Comparison of ENCODE assay signal across 13 cellular contexts in genomic region chr7:94182066-94182465, GRCh38.
A peak's percentile ranks its signal among the peaks of the same experiment; 100 is the strongest.
DNase-seq lines count a peak whose midpoint lies in the region; ATAC-seq, FAIRE-seq and TF ChIP-seq lines count a peak whose summit lies in the region.
"Had no signal": no experiment of that assay in that cellular context is flagged by ENCODE, and none has a peak within 500 bp of the region (broad histone marks: within the 10 kb centered on the region; RNA-seq: fewer than 3 reads in every experiment).

No MANE protein-coding gene starts in this region.

- no peak overlapping the region for H3K9ac ChIP-seq in astrocyte (ENCODE audit: low read length)
- H3K9ac ChIP-seq in HepG2 (ENCODE audit: insufficient read depth, low read depth, low read length), result no peak overlapping the region

- FAIRE-seq in astrocyte (lab: Jason Lieb, UNC) (peak; percentile 95), urothelium cell line (lab: Jason Lieb, UNC) (peak; percentile 5), HepG2 (lab: Jason Lieb, UNC) (no peak)

- H3K27me3 Mint-ChIP-seq in astrocyte (ENCODE audit: low read depth, unreplicated experiment) (no peaks in the 10 kb centered on the region), type B pancreatic cell (no peaks in the 10 kb centered on the region)
- H3K27me3 Mint-ChIP-seq in stimulated activated memory B cell treated with anti-CD40 and anti-IgM and Interleukin-4, amounts not matched to agents 10 μg/mL and 1 μg/mL and 100 μg/mL, for 72 hours, result no peaks in the 10 kb centered on the region

- H3K36me3 Mint-ChIP-seq in astrocyte (ENCODE audit: low read depth, unreplicated experiment) (peaks cover 4% of the 10 kb centered on the region), type B pancreatic cell (no peaks in the 10 kb centered on the region)
- H3K36me3 Mint-ChIP-seq in stimulated activated memory B cell treated with anti-CD40 and anti-IgM and Interleukin-4, amounts not matched to agents 10 μg/mL and 1 μg/mL and 100 μg/mL, for 72 hours, result no peaks in the 10 kb centered on the region

- ATAC-seq in left ventricle myocardium superior (no peak), HepG2 (no peak)
- no peak for ATAC-seq in stimulated activated memory B cell treated with anti-CD40 and anti-IgM and Interleukin-4, amounts not matched to agents 10 μg/mL and 1 μg/mL and 100 μg/mL, for 72 hours
- ATAC-seq: left lung had no signal

- H3K9me3 Mint-ChIP-seq in astrocyte (ENCODE audit: unreplicated experiment), result peaks cover 8% of the 10 kb centered on the region
- no peaks in the 10 kb centered on the region for H3K9me3 Mint-ChIP-seq in stimulated activated memory B cell treated with anti-CD40 and anti-IgM and Interleukin-4, amounts not matched to agents 10 μg/mL and 1 μg/mL and 100 μg/mL, for 72 hours
- H3K9me3 Mint-ChIP-seq in type B pancreatic cell, result no peaks in the 10 kb centered on the region

- no peaks in the 10 kb centered on the region for H3K79me2 ChIP-seq in astrocyte (ENCODE audit: insufficient read depth, low read length)
- no peaks in the 10 kb centered on the region for H3K79me2 ChIP-seq in HepG2 (ENCODE audit: insufficient read depth, low read length)

- no peak overlapping the region for H3K4me2 ChIP-seq in astrocyte (ENCODE audit: low read length)
- H3K4me2 ChIP-seq in HepG2 (ENCODE audit: low read depth, low read length), result no peak overlapping the region

- WGBS in HepG2 (ENCODE audit: low lambda C conversion rate), result 0% methylated on average over 1 of the region's 1 CpG

- CTCF ChIA-PET in HepG2 (lab: Yijun Ruan, JAX; ENCODE audit: low intra/inter-chr PET ratio, low total read pairs), result no interaction called here

- H3K4me3 Mint-ChIP-seq in astrocyte (ENCODE audit: unreplicated experiment), result no peak overlapping the region
- no peak overlapping the region for H3K4me3 Mint-ChIP-seq in stimulated activated memory B cell treated with anti-CD40 and anti-IgM and Interleukin-4, amounts not matched to agents 10 μg/mL and 1 μg/mL and 100 μg/mL, for 72 hours
- no peak overlapping the region for H3K4me3 Mint-ChIP-seq in type B pancreatic cell

- POLR2A ChIA-PET in HepG2 (lab: Yijun Ruan, JAX), result no interaction called here

- H3K36me3 ChIP-seq in left ventricle myocardium inferior (no peaks in the 10 kb centered on the region), astrocyte (ENCODE audit: insufficient read depth, low read length) (no peaks in the 10 kb centered on the region), HepG2 (replicated peaks in 1 of 2; ENCODE audit: control insufficient read depth in 1 of 2, insufficient read depth in 2 of 2, low read length in 2 of 2) (no peaks in the 10 kb centered on the region)
- H3K36me3 ChIP-seq: esophagus squamous epithelium, left lung had no signal

- H3K4me1 Mint-ChIP-seq in astrocyte (ENCODE audit: low read depth, unreplicated experiment) (peaks cover 27% of the 10 kb centered on the region), type B pancreatic cell (ENCODE audit: unreplicated experiment) (peaks cover 6% of the 10 kb centered on the region)
- peaks cover 27% of the 10 kb centered on the region for H3K4me1 Mint-ChIP-seq in stimulated activated memory B cell treated with anti-CD40 and anti-IgM and Interleukin-4, amounts not matched to agents 10 μg/mL and 1 μg/mL and 100 μg/mL, for 72 hours

- intact Hi-C loops in left ventricle myocardium inferior (cut with micrococcal nuclease) (no loop called here), left ventricle myocardium superior (cut with micrococcal nuclease) (no loop called here), HepG2 (cut with micrococcal nuclease; ENCODE audit: unreplicated experiment) (no loop called here)

- H3K27ac Mint-ChIP-seq in astrocyte (ENCODE audit: unreplicated experiment) (peak overlapping the region; percentile 84), type B pancreatic cell (no peak overlapping the region)
- H3K27ac Mint-ChIP-seq in stimulated activated memory B cell treated with anti-CD40 and anti-IgM and Interleukin-4, amounts not matched to agents 10 μg/mL and 1 μg/mL and 100 μg/mL, for 72 hours, result no peak overlapping the region

- in situ Hi-C loops in HepG2 (cut with HindIII; ENCODE audit: extremely low pct_ligation_motif_present, low pct_unique_long_range_greater_than_20kb), result no loop called here

- no peak for TF ChIP-seq POLR2A in HepG2 (IDR thresholded peaks at IDR 0.05; ENCODE audit: insufficient read depth in 1 of 2, low read depth in 2 of 2, low read length in 2 of 2)

- DNase-seq in left ventricle myocardium inferior (no peak), left ventricle myocardium superior (no peak), astrocyte (ENCODE audit: low read depth) (peak; percentile 90), foreskin melanocyte (peak; percentile 68), urothelium cell line (ENCODE audit: low spot score) (peak; percentile 73), HepG2 (ENCODE audit: low spot score) (no peak), type B pancreatic cell (ENCODE audit: extremely low spot score, unreplicated experiment) (no peak)
- DNase-seq: esophagus squamous epithelium; left lung; NCI-H2171 treated with DMSO at 0.1 percent for 48 hours; stimulated activated CD4-positive, alpha-beta T cell treated with anti-CD3 and anti-CD28 coated beads, Interleukin-4, amount 100 ng/mL, for 4 hours had no signal

- no peak overlapping the region for H3K4me3 ChIP-seq in left ventricle myocardium inferior
- no peak overlapping the region for H3K4me3 ChIP-seq in astrocyte (ENCODE audit: insufficient read depth, low read depth, low read length)
- no peak overlapping the region for H3K4me3 ChIP-seq in HepG2 (replicated peaks in 1 of 3; ENCODE audit: insufficient read depth in 1 of 3, low read depth in 2 of 3, low read length in 3 of 3)
- H3K4me3 ChIP-seq: esophagus squamous epithelium, left lung had no signal

- H3K27me3 ChIP-seq in left ventricle myocardium inferior (ENCODE audit: low read depth) (no peaks in the 10 kb centered on the region), astrocyte (ENCODE audit: insufficient read depth, low read length) (no peaks in the 10 kb centered on the region), HepG2 (ENCODE audit: control insufficient read depth in 1 of 2, insufficient read depth in 2 of 2, low read length in 2 of 2) (no peaks in the 10 kb centered on the region)
- H3K27me3 ChIP-seq: esophagus squamous epithelium, left lung had no signal

- BruUV-seq in HepG2 (replicated peaks; lab: Mats Ljungman, UMichigan), result no TSS peak

- TF ChIP-seq EP300 in HepG2 (IDR thresholded peaks at IDR 0.05; ENCODE audit: low read depth in 2 of 2, low read length in 2 of 2) (no peak), HepG2 (CRISPR knock-in tag; IDR thresholded peaks at IDR 0.05; ENCODE audit: borderline replicate concordance) (no peak)

- H4K20me1 ChIP-seq in astrocyte (ENCODE audit: insufficient read depth, low read length) (no peaks in the 10 kb centered on the region), HepG2 (ENCODE audit: insufficient read depth, low read length) (no peaks in the 10 kb centered on the region)

- TF ChIP-seq CTCF in left ventricle myocardium inferior (IDR thresholded peaks at IDR 0.05; ENCODE audit: borderline replicate concordance) (no peak), astrocyte (IDR thresholded peaks at IDR 0.05; ENCODE audit: insufficient read depth, low read depth, low read length) (no peak), HepG2 (CRISPR knock-in tag; IDR thresholded peaks at IDR 0.05) (no peak), type B pancreatic cell (conservative IDR thresholded peaks at IDR 0.05) (no peak)

- H3K4me1 ChIP-seq in left ventricle myocardium inferior (peaks cover 16% of the 10 kb centered on the region), astrocyte (ENCODE audit: insufficient read depth, low read length) (peaks cover 21% of the 10 kb centered on the region), HepG2 (ENCODE audit: insufficient read depth, low read length) (no peaks in the 10 kb centered on the region; the same call in 1 of the 2 replicates)
- H3K4me1 ChIP-seq: esophagus squamous epithelium had no signal

- H3K27ac ChIP-seq in left ventricle myocardium inferior (replicated peaks) (peak overlapping the region; percentile 80), astrocyte (ENCODE audit: low read depth, low read length) (peak overlapping the region; percentile 96), HepG2 (ENCODE audit: extremely low read length, insufficient read depth, low read length) (no peak overlapping the region)
- H3K27ac ChIP-seq: RWPE1 had no signal

- no peak for TF ChIP-seq RAD21 in HepG2 (CRISPR knock-in tag; IDR thresholded peaks at IDR 0.05)

- H3K9me3 ChIP-seq in left ventricle myocardium inferior (replicated peaks) (no peaks in the 10 kb centered on the region), astrocyte (ENCODE audit: insufficient read depth, low read depth, low read length) (no peaks in the 10 kb centered on the region), HepG2 (ENCODE audit: low read length) (no peaks in the 10 kb centered on the region)
- H3K9me3 ChIP-seq: esophagus squamous epithelium, left lung had no signal

- peak overlapping the region; percentile 23 for H2AFZ ChIP-seq in astrocyte (ENCODE audit: low read depth, low read length)
- no peak overlapping the region for H2AFZ ChIP-seq in HepG2 (ENCODE audit: low read length)

TF ChIP-seq in HepG2, 621 proteins besides CTCF, POLR2A, EP300 and RAD21:
- TF ChIP-seq BRD4 (CRISPR knock-in tag; IDR thresholded peaks at IDR 0.05), result no peak
- no peak for TF ChIP-seq ZNF264 (CRISPR knock-in tag; IDR thresholded peaks at IDR 0.05)
- no peak for TF ChIP-seq ZNF282 (IDR thresholded peaks at IDR 0.05; ENCODE audit: partially characterized antibody)
TF ChIP-seq in HepG2: peak in this region for 0.

Comparison
In these comparisons a context has a peak if more than half of its experiments do, and no peak if none do; other contexts are left out.
1. DNase-seq: peak in astrocyte (single experiment), foreskin melanocyte (single experiment) and urothelium cell line (single experiment); none in left ventricle myocardium inferior (single experiment), left ventricle myocardium superior (single experiment), HepG2 (single experiment) and type B pancreatic cell (single experiment).